In genomic region chr1:175678471-175678870, GRCh38 we compare ENCODE assay signal across 28 cellular contexts.
"Had no signal": no experiment of that assay in that cellular context is flagged by ENCODE, and none has a peak within 500 bp of the region (broad histone marks: within the 10 kb centered on the region; RNA-seq: fewer than 3 reads in every experiment).

No MANE protein-coding gene starts in this region.

- H3K27ac Mint-ChIP-seq: activated CD4-positive, alpha-beta memory T cell treated with anti-CD3 and anti-CD28 coated beads, Interleukin-2, amount 10 ng/mL, durations not matched to agents 7 days and 5 days; activated T-helper 17 cell treated with anti-CD3 and anti-CD28 coated beads, Interleukin-2, amount 50 U/mL, for 72 hours; T-helper 1 cell treated with Interleukin-12 subunit alpha and Interleukin-12 subunit beta and Interleukin-4 antibody, amounts not matched to agents 30 μg/mL and 1 μg/mL, for 36 hours had no signal

- H3K9me3 Mint-ChIP-seq: activated CD4-positive, alpha-beta memory T cell treated with anti-CD3 and anti-CD28 coated beads, Interleukin-2, amount 10 ng/mL, durations not matched to agents 7 days and 5 days; activated T-cell treated with anti-CD3 and anti-CD28 coated beads, Interleukin-2, amount 50 U/mL, for 4 hours; activated T-helper 17 cell treated with anti-CD3 and anti-CD28 coated beads, Interleukin-2, amount 50 U/mL, for 72 hours; naive thymus-derived CD8-positive, alpha-beta T cell; T-helper 1 cell treated with Interleukin-12 subunit alpha and Interleukin-12 subunit beta and Interleukin-4 antibody, amounts not matched to agents 30 μg/mL and 1 μg/mL, for 36 hours had no signal

- H3K4me1 ChIP-seq: esophagus squamous epithelium, left ventricle myocardium inferior, right lobe of liver, testis, transverse colon, uterus had no signal

- H3K27ac ChIP-seq: brain microvascular endothelial cell, epithelial cell of prostate, esophagus squamous epithelium, left ventricle myocardium inferior, right lobe of liver, testis, transverse colon, uterus, WERI-Rb-1 had no signal

- H3K4me3 Mint-ChIP-seq: activated CD4-positive, alpha-beta memory T cell treated with anti-CD3 and anti-CD28 coated beads, Interleukin-2, amount 10 ng/mL, durations not matched to agents 7 days and 5 days; activated T-cell treated with anti-CD3 and anti-CD28 coated beads, Interleukin-2, amount 50 U/mL, for 4 hours; activated T-helper 17 cell treated with anti-CD3 and anti-CD28 coated beads, Interleukin-2, amount 50 U/mL, for 72 hours; naive thymus-derived CD8-positive, alpha-beta T cell; T-helper 1 cell treated with Interleukin-12 subunit alpha and Interleukin-12 subunit beta and Interleukin-4 antibody, amounts not matched to agents 30 μg/mL and 1 μg/mL, for 36 hours had no signal

- H3K36me3 Mint-ChIP-seq: naive thymus-derived CD8-positive, alpha-beta T cell had no signal

- H3K4me3 ChIP-seq: esophagus squamous epithelium, left ventricle myocardium inferior, right lobe of liver, testis, transverse colon, uterus had no signal

- H3K4me1 Mint-ChIP-seq: activated CD4-positive, alpha-beta memory T cell treated with anti-CD3 and anti-CD28 coated beads, Interleukin-2, amount 10 ng/mL, durations not matched to agents 7 days and 5 days; activated T-helper 17 cell treated with anti-CD3 and anti-CD28 coated beads, Interleukin-2, amount 50 U/mL, for 72 hours had no signal

- H3K9me3 ChIP-seq: esophagus squamous epithelium, left ventricle myocardium inferior, right lobe of liver, testis, transverse colon, uterus had no signal

- FAIRE-seq: astrocyte, islet of Langerhans, TTC549 had no signal

- H3K27me3 Mint-ChIP-seq: activated CD4-positive, alpha-beta memory T cell treated with anti-CD3 and anti-CD28 coated beads, Interleukin-2, amount 10 ng/mL, durations not matched to agents 7 days and 5 days had no signal

- H3K27me3 ChIP-seq: brain microvascular endothelial cell, esophagus squamous epithelium, right lobe of liver, testis, transverse colon, uterus had no signal

- ATAC-seq: activated CD4-positive, CD25-positive, alpha-beta regulatory T cell treated with anti-CD3 and anti-CD28 coated beads, Interleukin-2, amount 50 U/mL, for 24 hours; activated T-cell treated with anti-CD3 and anti-CD28 coated beads, Interleukin-2, amount 50 U/mL, for 4 hours; activated T-helper 17 cell treated with anti-CD3 and anti-CD28 coated beads, Interleukin-2, amount 50 U/mL, for 72 hours; naive thymus-derived CD8-positive, alpha-beta T cell; right lobe of liver; stimulated activated naive CD8-positive, alpha-beta T cell treated with anti-CD3 and anti-CD28 coated beads, Interleukin-15, Interleukin-2, amounts not matched to agents 100 U/mL and 50 U/mL, for 24 hours had no signal

- H3K36me3 ChIP-seq: brain microvascular endothelial cell, esophagus squamous epithelium, left ventricle myocardium inferior, right lobe of liver, transverse colon, uterus, WERI-Rb-1 had no signal

- DNase-seq: activated CD4-positive, alpha-beta memory T cell treated with anti-CD3 and anti-CD28 coated beads, Interleukin-2, amount 10 ng/mL, durations not matched to agents 7 days and 5 days; activated CD4-positive, alpha-beta T cell treated with anti-CD3 and anti-CD28 coated beads for 48 hours; activated gamma-delta T cell treated with Interleukin-2 at 50 U/mL for 16 hours; activated naive CD4-positive, alpha-beta T cell treated with anti-CD3 and anti-CD28 coated beads, Interleukin-2, amount 50 U/mL, for 16 hours; activated T-cell treated with anti-CD3 and anti-CD28 coated beads, Interleukin-2, amount 50 U/mL, for 4 hours; amniotic stem cell; brain microvascular endothelial cell; caudate nucleus; esophagus squamous epithelium; foreskin melanocyte; left ventricle myocardium inferior; naive thymus-derived CD8-positive, alpha-beta T cell; right lobe of liver; stimulated activated CD4-positive, alpha-beta T cell treated with anti-CD3 and anti-CD28 coated beads, Interleukin-4, amount 100 ng/mL, for 1 hour; stimulated activated naive CD8-positive, alpha-beta T cell treated with anti-CD3 and anti-CD28 coated beads, Interleukin-15, Interleukin-2, amounts not matched to agents 100 U/mL and 50 U/mL, for 24 hours; SW 1271; T-helper 9 cell; testis; transverse colon; uterus; WERI-Rb-1 had no signal
